Comparison of ENCODE assay signal across 15 cellular contexts in the genomic region with DNA sequence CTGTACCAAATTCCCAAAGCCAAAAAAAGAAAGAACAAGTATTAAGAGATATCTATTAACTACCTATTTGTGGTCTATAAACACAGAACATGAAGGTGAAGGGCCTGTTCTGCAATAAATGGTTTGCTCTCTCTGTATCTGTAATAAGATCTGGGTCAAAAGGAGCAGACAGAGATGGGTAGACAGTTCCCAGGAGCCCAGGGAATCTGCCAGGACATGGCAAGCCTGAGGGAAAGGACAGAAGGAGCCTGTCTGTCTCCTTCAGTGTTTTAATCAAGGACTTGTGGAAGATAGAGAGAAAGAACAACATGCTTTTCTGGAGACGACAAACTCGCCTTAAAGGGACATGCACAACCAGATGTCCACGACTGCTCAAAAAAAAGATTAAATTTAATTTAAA.
"Had no signal": no experiment of that assay in that cellular context is flagged by ENCODE, and none has a peak within 500 bp of the region (broad histone marks: within the 10 kb centered on the region; RNA-seq: fewer than 3 reads in every experiment).

No MANE protein-coding gene starts in this region.

- H3K4me1 ChIP-seq: breast epithelium had no signal

- H3K4me3 Mint-ChIP-seq: activated CD4-positive, alpha-beta T cell treated with anti-CD3 and anti-CD28 coated beads, Interleukin-2, amount 10 ng/mL, durations not matched to agents 24 days and 14 days; activated CD8-positive, alpha-beta T cell treated with anti-CD3 and anti-CD28 coated beads, Interleukin-2, amount 10 ng/mL, durations not matched to agents 7 days and 5 days; natural killer cell; T-helper 2 cell treated with Interferon-gamma antibody and Interleukin-4, amounts not matched to agents 5 μg/mL and 100 μg/mL, for 36 hours had no signal

- H3K27me3 Mint-ChIP-seq: activated CD4-positive, alpha-beta T cell treated with anti-CD3 and anti-CD28 coated beads, Interleukin-2, amount 10 ng/mL, durations not matched to agents 24 days and 14 days had no signal

- ATAC-seq: activated CD8-positive, alpha-beta T cell treated with anti-CD3 and anti-CD28 coated beads, Interleukin-2, amount 10 ng/mL, durations not matched to agents 7 days and 5 days; left ventricle myocardium superior had no signal

- H3K27ac ChIP-seq: ascending aorta, breast epithelium, hepatocyte, transverse colon had no signal

- DNase-seq: activated CD4-positive, alpha-beta T cell treated with anti-CD3 and anti-CD28 coated beads, Interleukin-2, amount 10 ng/mL, durations not matched to agents 24 days and 14 days; activated CD4-positive, CD25-positive, alpha-beta regulatory T cell; activated CD8-positive, alpha-beta T cell treated with anti-CD3 and anti-CD28 coated beads, Interleukin-2, amount 10 ng/mL, durations not matched to agents 7 days and 5 days; activated naive CD4-positive, alpha-beta T cell; kidney; left ventricle myocardium superior; mesenchymal stem cell; natural killer cell; stimulated activated CD4-positive, alpha-beta T cell treated with anti-CD3 and anti-CD28 coated beads, Interleukin-1b, Interleukin-23, amount 100 ng/mL, for 48 hours; transverse colon had no signal

- H3K4me3 ChIP-seq: ascending aorta, breast epithelium, esophagus muscularis mucosa, hepatocyte, transverse colon had no signal

- H3K36me3 ChIP-seq: ascending aorta, breast epithelium, esophagus muscularis mucosa, transverse colon had no signal

- H3K9me3 ChIP-seq: ascending aorta, breast epithelium, esophagus muscularis mucosa, transverse colon had no signal

- H3K36me3 Mint-ChIP-seq: natural killer cell had no signal

- H3K27me3 ChIP-seq: ascending aorta, breast epithelium, esophagus muscularis mucosa, hepatocyte, transverse colon had no signal

- H3K27ac Mint-ChIP-seq: activated CD4-positive, alpha-beta T cell treated with anti-CD3 and anti-CD28 coated beads, Interleukin-2, amount 10 ng/mL, durations not matched to agents 24 days and 14 days; activated CD8-positive, alpha-beta T cell treated with anti-CD3 and anti-CD28 coated beads, Interleukin-2, amount 10 ng/mL, durations not matched to agents 7 days and 5 days; natural killer cell had no signal

- H3K9me3 Mint-ChIP-seq: activated CD4-positive, alpha-beta T cell treated with anti-CD3 and anti-CD28 coated beads, Interleukin-2, amount 10 ng/mL, durations not matched to agents 24 days and 14 days; natural killer cell; T-helper 2 cell treated with Interferon-gamma antibody and Interleukin-4, amounts not matched to agents 5 μg/mL and 100 μg/mL, for 36 hours had no signal
